20 cellular contexts compared by ENCODE assay signal in the genomic region with DNA sequence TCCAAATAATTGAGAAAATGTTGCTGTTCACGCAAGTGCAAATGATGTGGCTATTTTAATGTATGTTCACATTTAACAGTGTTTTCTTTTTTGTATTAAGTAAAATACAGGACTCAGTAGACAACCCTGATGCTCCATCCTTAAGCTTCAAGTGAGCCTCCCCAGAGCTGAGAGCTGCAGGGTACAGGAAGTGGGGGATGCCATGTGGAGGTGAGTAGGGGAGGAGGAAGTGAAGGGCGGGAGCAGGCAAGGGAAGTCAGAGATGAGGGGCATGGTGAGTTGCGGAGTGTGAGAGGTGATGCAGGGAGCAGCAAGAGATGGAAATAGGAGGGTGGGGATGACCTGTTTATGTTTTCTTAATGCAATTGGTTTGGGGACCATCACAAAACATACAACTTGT.
DNase-seq lines count a peak whose midpoint lies in the region; ATAC-seq, FAIRE-seq and TF ChIP-seq lines count a peak whose summit lies in the region.
"Had no signal": no experiment of that assay in that cellular context is flagged by ENCODE, and none has a peak within 500 bp of the region (broad histone marks: within the 10 kb centered on the region; RNA-seq: fewer than 3 reads in every experiment).

No MANE protein-coding gene starts in this region.

- no peak overlapping the region for H2AFZ ChIP-seq in K562 (ENCODE audit: low read depth, low read length)
- H2AFZ ChIP-seq in mammary epithelial cell (ENCODE audit: low read depth, low read length), result no peak overlapping the region
- H2AFZ ChIP-seq: GM23248 had no signal

- TF ChIP-seq RAD21 in K562 (CRISPR knock-in tag; conservative IDR thresholded peaks at IDR 0.05 in 1 of 2, IDR thresholded peaks at IDR 0.05 in 1 of 2), result no peak

- DNase-seq in activated CD8-positive, alpha-beta T cell treated with anti-CD3 and anti-CD28 coated beads for 36 hours, result peak; percentile 18
- DNase-seq in activated CD8-positive, alpha-beta T cell treated with anti-CD3 and anti-CD28 coated beads, Interleukin-2, amount 10 ng/mL, durations not matched to agents 7 days and 5 days, result no peak
- no peak for DNase-seq in K562 (ENCODE audit: extremely low read depth in 1 of 4, low spot score in 3 of 4)
- DNase-seq in natural killer cell treated with Interleukin-12 subunit alpha and Interleukin-12 subunit beta and Interleukin-15 and Interleukin-18, amount 100 ng/mL, for 72 hours (ENCODE audit: low spot score), result no peak
- no peak for DNase-seq in activated CD8-positive, alpha-beta memory T cell treated with anti-CD3 and anti-CD28 coated beads, Interleukin-2, amount 50 U/mL, for 4 hours
- DNase-seq in mammary epithelial cell, result no peak
- DNase-seq: COR-L47, EL, GM23248, KG1, NCI-H1048, NCI-H2107, NCI-H2227 treated with DMSO at 0.1 percent for 48 hours, NCI-H524, Peyer's patch had no signal

- peaks cover 22% of the 10 kb centered on the region for H3K4me1 Mint-ChIP-seq in activated CD8-positive, alpha-beta T cell treated with anti-CD3 and anti-CD28 coated beads for 36 hours (ENCODE audit: low read depth)
- peaks cover 25% of the 10 kb centered on the region for H3K4me1 Mint-ChIP-seq in activated CD8-positive, alpha-beta T cell treated with anti-CD3 and anti-CD28 coated beads, Interleukin-2, amount 10 ng/mL, durations not matched to agents 7 days and 5 days (ENCODE audit: low read depth)
- peaks cover 60 to 75% of the 10 kb centered on the region in 2 donors for H3K4me1 Mint-ChIP-seq in natural killer cell treated with Interleukin-12 subunit alpha and Interleukin-12 subunit beta and Interleukin-15 and Interleukin-18, amount 100 ng/mL, for 72 hours (ENCODE audit: low read depth in 2 of 2)

- dilution Hi-C loops in mammary epithelial cell (cut with HindIII; ENCODE audit: low sequenced_read_pairs), result no loop called here

- in situ Hi-C loops in K562 (cut with MboI) (no loop called here), mammary epithelial cell (cut with MboI; ENCODE audit: low sequenced_read_pairs in 2 of 2) (no loop called here)

- CTCF ChIA-PET in activated CD8-positive, alpha-beta T cell treated with anti-CD3 and anti-CD28 coated beads for 36 hours (lab: Charles Lee), result no interaction called here
- CTCF ChIA-PET in activated CD8-positive, alpha-beta T cell treated with anti-CD3 and anti-CD28 coated beads, Interleukin-2, amount 10 ng/mL, durations not matched to agents 7 days and 5 days (lab: Charles Lee), result no interaction called here
- CTCF ChIA-PET in K562 (lab: Yijun Ruan, JAX; ENCODE audit: low intra/inter-chr PET ratio) (no interaction called here), mammary epithelial cell (lab: Charles Lee; ENCODE audit: low non-redundant PET) (no interaction called here)

- POLR2A ChIA-PET in activated CD8-positive, alpha-beta T cell treated with anti-CD3 and anti-CD28 coated beads for 36 hours (lab: Charles Lee), result interaction anchor here (1.0 kb wide), 1 partner anchor 10 kb away, joined by 5 read pairs; no protein-coding TSS in a partner anchor
- POLR2A ChIA-PET in activated CD8-positive, alpha-beta T cell treated with anti-CD3 and anti-CD28 coated beads, Interleukin-2, amount 10 ng/mL, durations not matched to agents 7 days and 5 days (lab: Charles Lee), result no interaction called here
- POLR2A ChIA-PET in K562 (lab: Yijun Ruan, JAX), result no interaction called here

- H3K79me2 ChIP-seq in K562 (ENCODE audit: control insufficient read depth, insufficient read depth, low read length) (peaks cover 100% of the 10 kb centered on the region), mammary epithelial cell (ENCODE audit: insufficient read depth, low read length) (no peaks in the 10 kb centered on the region)

- H3K9me3 Mint-ChIP-seq in activated CD8-positive, alpha-beta T cell treated with anti-CD3 and anti-CD28 coated beads for 36 hours, result no peaks in the 10 kb centered on the region
- H3K9me3 Mint-ChIP-seq in activated CD8-positive, alpha-beta T cell treated with anti-CD3 and anti-CD28 coated beads, Interleukin-2, amount 10 ng/mL, durations not matched to agents 7 days and 5 days (ENCODE audit: insufficient read depth), result no peaks in the 10 kb centered on the region
- no peaks in the 10 kb centered on the region for H3K9me3 Mint-ChIP-seq in natural killer cell treated with Interleukin-12 subunit alpha and Interleukin-12 subunit beta and Interleukin-15 and Interleukin-18, amount 100 ng/mL, for 72 hours

- no peaks in the 10 kb centered on the region for H3K36me3 Mint-ChIP-seq in activated CD8-positive, alpha-beta T cell treated with anti-CD3 and anti-CD28 coated beads for 36 hours (ENCODE audit: low read depth)
- no peaks in the 10 kb centered on the region for H3K36me3 Mint-ChIP-seq in activated CD8-positive, alpha-beta T cell treated with anti-CD3 and anti-CD28 coated beads, Interleukin-2, amount 10 ng/mL, durations not matched to agents 7 days and 5 days (ENCODE audit: low read depth)
- no peaks in the 10 kb centered on the region for H3K36me3 Mint-ChIP-seq in natural killer cell treated with Interleukin-12 subunit alpha and Interleukin-12 subunit beta and Interleukin-15 and Interleukin-18, amount 100 ng/mL, for 72 hours

- peaks cover 27% of the 10 kb centered on the region for H3K9me1 ChIP-seq in K562 (ENCODE audit: control insufficient read depth, insufficient read depth, low read length)

- no peak overlapping the region for H3K4me3 ChIP-seq in K562
- H3K4me3 ChIP-seq in mammary epithelial cell (replicated peaks in 1 of 3; ENCODE audit: insufficient read depth in 1 of 3, low read depth in 2 of 3, low read length in 3 of 3), result no peak overlapping the region
- H3K4me3 ChIP-seq: A549, GM23248, Peyer's patch had no signal

- no peak for TF ChIP-seq EP300 in K562 (IDR thresholded peaks at IDR 0.05; ENCODE audit: low read length)

- no peak for FAIRE-seq in K562 (lab: Jason Lieb, UNC)

- TF ChIP-seq POLR2A in K562 (conservative IDR thresholded peaks at IDR 0.05), result no peak

- H3K9ac ChIP-seq in K562 (ENCODE audit: insufficient read depth in 1 of 2, low read depth in 2 of 2, low read length in 2 of 2), result no peak overlapping the region
- H3K9ac ChIP-seq in mammary epithelial cell (ENCODE audit: insufficient read depth, low read length), result no peak overlapping the region
- H3K9ac ChIP-seq: GM23248 had no signal

- H3K4me1 ChIP-seq in K562 (replicated peaks in 1 of 2; ENCODE audit: control insufficient read depth in 2 of 2, insufficient read depth in 2 of 2, low read length in 2 of 2) (peaks cover 16 to 76% of the 10 kb centered on the region in 2 experiments), mammary epithelial cell (ENCODE audit: insufficient read depth, low read length) (no peaks in the 10 kb centered on the region)
- H3K4me1 ChIP-seq: A549, Peyer's patch had no signal

- WGBS in K562 (ENCODE audit: insufficient coverage, low coverage, missing lambda C conversion rate), result 50% methylated on average over 3 of the region's 3 CpGs
- WGBS in mammary epithelial cell (ENCODE audit: low coverage, missing lambda C conversion rate), result 93% methylated on average over 3 of the region's 3 CpGs

- H3K27ac ChIP-seq in K562 (ENCODE audit: extremely low read depth, low read depth, low read length), result no peak overlapping the region
- H3K27ac ChIP-seq in mammary epithelial cell (ENCODE audit: insufficient read depth, low read depth, low read length), result no peak overlapping the region
- H3K27ac ChIP-seq: A549, C4-2B, GM23248, Peyer's patch had no signal

- H3K27ac Mint-ChIP-seq in activated CD8-positive, alpha-beta T cell treated with anti-CD3 and anti-CD28 coated beads for 36 hours, result peak overlapping the region; percentile 60
- H3K27ac Mint-ChIP-seq in activated CD8-positive, alpha-beta T cell treated with anti-CD3 and anti-CD28 coated beads, Interleukin-2, amount 10 ng/mL, durations not matched to agents 7 days and 5 days, result no peak overlapping the region
- peak overlapping the region; percentile 70 to 91 for H3K27ac Mint-ChIP-seq in natural killer cell treated with Interleukin-12 subunit alpha and Interleukin-12 subunit beta and Interleukin-15 and Interleukin-18, amount 100 ng/mL, for 72 hours

- intact Hi-C loops in activated CD8-positive, alpha-beta T cell treated with anti-CD3 and anti-CD28 coated beads for 36 hours (cut with micrococcal nuclease), result no loop called here
- intact Hi-C loops in K562 (cut with micrococcal nuclease) (no loop called here), mammary epithelial cell (cut with micrococcal nuclease) (no loop called here)

- H3K27me3 ChIP-seq in K562 (ENCODE audit: control insufficient read depth in 2 of 2, insufficient read depth in 2 of 2, low read length in 2 of 2) (no peaks in the 10 kb centered on the region), mammary epithelial cell (ENCODE audit: insufficient read depth, low read length) (no peaks in the 10 kb centered on the region)
- H3K27me3 ChIP-seq: Peyer's patch had no signal

- no peak overlapping the region for H3K4me2 ChIP-seq in K562 (ENCODE audit: insufficient read depth, low read length)
- H3K4me2 ChIP-seq in mammary epithelial cell (ENCODE audit: insufficient read depth, low read depth, low read length), result no peak overlapping the region
- H3K4me2 ChIP-seq: A549 had no signal

- no peaks in the 10 kb centered on the region for H3K9me3 ChIP-seq in K562 (replicated peaks; ENCODE audit: control insufficient read depth, insufficient read depth, low read depth, low read length)
- no peaks in the 10 kb centered on the region for H3K9me3 ChIP-seq in mammary epithelial cell (replicated peaks; ENCODE audit: insufficient read depth, low read length)
- H3K9me3 ChIP-seq: Peyer's patch had no signal

- H4K20me1 ChIP-seq in K562 (replicated peaks; ENCODE audit: control insufficient read depth, insufficient read depth, low read length) (peaks cover 89% of the 10 kb centered on the region), mammary epithelial cell (ENCODE audit: insufficient read depth, low read length) (no peaks in the 10 kb centered on the region)

- ATAC-seq in activated CD8-positive, alpha-beta T cell treated with anti-CD3 and anti-CD28 coated beads for 36 hours, result peak; percentile 39
- ATAC-seq in activated CD8-positive, alpha-beta T cell treated with anti-CD3 and anti-CD28 coated beads, Interleukin-2, amount 10 ng/mL, durations not matched to agents 7 days and 5 days, result no peak
- ATAC-seq in K562, result no peak
- peak; percentile 53 to 60 for ATAC-seq in natural killer cell treated with Interleukin-12 subunit alpha and Interleukin-12 subunit beta and Interleukin-15 and Interleukin-18, amount 100 ng/mL, for 72 hours
- ATAC-seq in HG03354 (IDR thresholded peaks at IDR 0.05; ENCODE audit: poor library complexity, severe bottlenecking, unreplicated experiment), result no peak
- ATAC-seq: A549, HCT116, Right ventricle myocardium inferior had no signal

- no peak for TF ChIP-seq CTCF in activated CD8-positive, alpha-beta T cell treated with anti-CD3 and anti-CD28 coated beads for 36 hours (IDR thresholded peaks at IDR 0.05)
- no peak for TF ChIP-seq CTCF in K562 (IDR thresholded peaks at IDR 0.05 in 2 of 3, conservative IDR thresholded peaks at IDR 0.05 in 1 of 3; ENCODE audit: insufficient read depth in 2 of 3, low read depth in 1 of 3, low read length in 3 of 3)
- TF ChIP-seq CTCF in mammary epithelial cell (conservative IDR thresholded peaks at IDR 0.05 in 1 of 2, IDR thresholded peaks at IDR 0.05 in 1 of 2; ENCODE audit: extremely low read depth in 1 of 2, insufficient read depth in 1 of 2, low read depth in 1 of 2, low read length in 2 of 2), result no peak

- H3K36me3 ChIP-seq in K562 (ENCODE audit: control insufficient read depth, insufficient read depth, low read length), result peaks cover 77% of the 10 kb centered on the region
- H3K36me3 ChIP-seq in mammary epithelial cell (ENCODE audit: insufficient read depth, low read length), result no peaks in the 10 kb centered on the region
- H3K36me3 ChIP-seq: Peyer's patch had no signal

- BruUV-seq in K562 (replicated peaks; lab: Mats Ljungman, UMichigan), result no TSS peak
- no TSS peak for BruUV-seq in mammary epithelial cell (replicated peaks; lab: Mats Ljungman, UMichigan)

- no peak overlapping the region for H3K4me3 Mint-ChIP-seq in activated CD8-positive, alpha-beta T cell treated with anti-CD3 and anti-CD28 coated beads for 36 hours
- no peak overlapping the region for H3K4me3 Mint-ChIP-seq in activated CD8-positive, alpha-beta T cell treated with anti-CD3 and anti-CD28 coated beads, Interleukin-2, amount 10 ng/mL, durations not matched to agents 7 days and 5 days
- peak overlapping the region; percentile 77 for H3K4me3 Mint-ChIP-seq in natural killer cell treated with Interleukin-12 subunit alpha and Interleukin-12 subunit beta and Interleukin-15 and Interleukin-18, amount 100 ng/mL, for 72 hours

- H3K27me3 Mint-ChIP-seq in activated CD8-positive, alpha-beta T cell treated with anti-CD3 and anti-CD28 coated beads for 36 hours, result no peaks in the 10 kb centered on the region
- H3K27me3 Mint-ChIP-seq in activated CD8-positive, alpha-beta T cell treated with anti-CD3 and anti-CD28 coated beads, Interleukin-2, amount 10 ng/mL, durations not matched to agents 7 days and 5 days (ENCODE audit: low read depth), result no peaks in the 10 kb centered on the region
- no peaks in the 10 kb centered on the region for H3K27me3 Mint-ChIP-seq in natural killer cell treated with Interleukin-12 subunit alpha and Interleukin-12 subunit beta and Interleukin-15 and Interleukin-18, amount 100 ng/mL, for 72 hours

Comparison
In these comparisons a context has a peak if more than half of its experiments do, and no peak if none do; other contexts are left out.
1. ATAC-seq: peak in activated CD8-positive, alpha-beta T cell treated with anti-CD3 and anti-CD28 coated beads for 36 hours (single experiment) and natural killer cell treated with Interleukin-12 subunit alpha and Interleukin-12 subunit beta and Interleukin-15 and Interleukin-18, amount 100 ng/mL, for 72 hours (2 of 2); none in activated CD8-positive, alpha-beta T cell treated with anti-CD3 and anti-CD28 coated beads, Interleukin-2, amount 10 ng/mL, durations not matched to agents 7 days and 5 days (single experiment), K562 (single experiment) and HG03354 (single experiment).